In genomic region chr3:195820901-195821300, GRCh38 we compare ENCODE assay signal across 21 cellular contexts. TPM values are rescaled to one million over a fixed set of nuclear protein-coding genes. Genes with fewer than 3 reads are reported as not detected.
"Had no signal": no experiment of that assay in that cellular context is flagged by ENCODE, and none has a peak within 500 bp of the region (broad histone marks: within the 10 kb centered on the region; RNA-seq: fewer than 3 reads in every experiment).

No MANE protein-coding gene starts in this region.

- H3K27me3 ChIP-seq: colonic mucosa, right atrium auricular region, thyroid gland, vagina had no signal

- H3K27ac ChIP-seq: colonic mucosa, heart left ventricle, right atrium auricular region, sigmoid colon, skin epidermis, suprapubic skin, thyroid gland, vagina had no signal

- H3K4me3 ChIP-seq: colonic mucosa, heart left ventricle, lung, right atrium auricular region, sigmoid colon, skin epidermis, suprapubic skin, thyroid gland, vagina had no signal

- H3K4me1 Mint-ChIP-seq: naive B cell, nephron had no signal

- H3K4me1 ChIP-seq: heart left ventricle, right atrium auricular region, sigmoid colon, suprapubic skin, vagina had no signal

- H3K36me3 Mint-ChIP-seq: naive B cell, type B pancreatic cell had no signal

- H3K4me3 Mint-ChIP-seq: naive B cell, nephron, type B pancreatic cell had no signal

- DNase-seq: cerebellar nuclear complex; colonic mucosa; dermis blood vessel endothelial cell; erythroblast; foreskin melanocyte; heart left ventricle; left ventricle myocardium superior; mesenchymal stem cell; naive B cell; sigmoid colon; stimulated activated naive CD8-positive, alpha-beta T cell treated with anti-CD3 and anti-CD28 coated beads, Interleukin-15, Interleukin-2, amounts not matched to agents 100 U/mL and 50 U/mL, for 24 hours; thyroid gland had no signal

- H3K9me3 ChIP-seq: colonic mucosa, heart left ventricle, right atrium auricular region, sigmoid colon, suprapubic skin, thyroid gland, vagina had no signal

- H3K36me3 ChIP-seq: colonic mucosa, heart left ventricle, right atrium auricular region, sigmoid colon, suprapubic skin, thyroid gland, vagina had no signal

- ATAC-seq: heart left ventricle; left ventricle myocardium superior; stimulated activated naive CD8-positive, alpha-beta T cell treated with anti-CD3 and anti-CD28 coated beads, Interleukin-15, Interleukin-2, amounts not matched to agents 100 U/mL and 50 U/mL, for 24 hours had no signal

- FAIRE-seq: endothelial cell of umbilical vein, keratinocyte had no signal

- H3K27ac Mint-ChIP-seq: naive B cell, nephron, type B pancreatic cell had no signal

- H3K9me3 Mint-ChIP-seq: naive B cell, nephron, type B pancreatic cell had no signal

RNA-seq across cellular contexts. Expression of gene MUC4, which starts 9.2 kb away (rescaled TPM):
- total RNA-seq: endothelial cell of umbilical vein, left ventricle myocardium superior, suprapubic skin had no signal
- polyA plus RNA-seq: keratinocyte had no signal
